Comparison of ENCODE assay signal across 28 cellular contexts in genomic region chr5:91031396-91031741, GRCh38.
"Had no signal": no experiment of that assay in that cellular context is flagged by ENCODE, and none has a peak within 500 bp of the region (broad histone marks: within the 10 kb centered on the region; RNA-seq: fewer than 3 reads in every experiment).

No MANE protein-coding gene starts in this region.

- H3K27me3 ChIP-seq: breast epithelium, sigmoid colon, suprapubic skin, tibial nerve had no signal

- H3K4me1 ChIP-seq: breast epithelium, tibial nerve had no signal

- ATAC-seq: activated CD8-positive, alpha-beta T cell treated with anti-CD3 and anti-CD28 coated beads for 36 hours; activated naive CD8-positive, alpha-beta T cell treated with anti-CD3 and anti-CD28 coated beads, Interleukin-2, amount 50 U/mL, for 24 hours; activated T-cell treated with anti-CD3 and anti-CD28 coated beads, Interleukin-2, amount 50 U/mL, for 4 hours; activated T-helper 17 cell treated with anti-CD3 and anti-CD28 coated beads, Interleukin-2, amount 50 U/mL, for 72 hours; left lobe of liver; lower lobe of right lung; natural killer cell treated with Interleukin-12 subunit alpha and Interleukin-12 subunit beta and Interleukin-15 and Interleukin-18, amount 100 ng/mL, for 72 hours; stimulated activated naive B cell treated with anti-CD40 and anti-IgM and Interleukin-4, amounts not matched to agents 10 μg/mL and 1 μg/mL and 100 μg/mL, for 72 hours; T-helper 17 cell had no signal

- H3K9me3 Mint-ChIP-seq: activated B cell treated with CpG ODN at 0.5 μM for 24 hours; activated CD8-positive, alpha-beta T cell treated with anti-CD3 and anti-CD28 coated beads for 36 hours; activated naive CD4-positive, alpha-beta T cell treated with anti-CD3 and anti-CD28 coated beads, Interleukin-2, amount 50 U/mL, for 24 hours; activated naive CD8-positive, alpha-beta T cell treated with anti-CD3 and anti-CD28 coated beads, Interleukin-2, amount 50 U/mL, for 24 hours; activated T-cell treated with anti-CD3 and anti-CD28 coated beads, Interleukin-2, amount 50 U/mL, for 4 hours; activated T-helper 17 cell treated with anti-CD3 and anti-CD28 coated beads, Interleukin-2, amount 50 U/mL, for 72 hours; natural killer cell treated with Interleukin-12 subunit alpha and Interleukin-12 subunit beta and Interleukin-15 and Interleukin-18, amount 100 ng/mL, for 72 hours; stimulated activated naive B cell treated with anti-CD40 and anti-IgM and Interleukin-4, amounts not matched to agents 10 μg/mL and 1 μg/mL and 100 μg/mL, for 72 hours had no signal

- H3K27ac Mint-ChIP-seq: activated B cell treated with CpG ODN at 0.5 μM for 24 hours; activated CD8-positive, alpha-beta T cell treated with anti-CD3 and anti-CD28 coated beads for 36 hours; activated naive CD4-positive, alpha-beta T cell treated with anti-CD3 and anti-CD28 coated beads, Interleukin-2, amount 50 U/mL, for 24 hours; activated naive CD8-positive, alpha-beta T cell treated with anti-CD3 and anti-CD28 coated beads, Interleukin-2, amount 50 U/mL, for 24 hours; activated T-helper 17 cell treated with anti-CD3 and anti-CD28 coated beads, Interleukin-2, amount 50 U/mL, for 72 hours; natural killer cell treated with Interleukin-12 subunit alpha and Interleukin-12 subunit beta and Interleukin-15 and Interleukin-18, amount 100 ng/mL, for 72 hours; stimulated activated naive B cell treated with anti-CD40 and anti-IgM and Interleukin-4, amounts not matched to agents 10 μg/mL and 1 μg/mL and 100 μg/mL, for 72 hours; T-helper 17 cell had no signal

- H3K4me3 ChIP-seq: breast epithelium, lower lobe of right lung, sigmoid colon, suprapubic skin, tibial nerve had no signal

- H3K27ac ChIP-seq: breast epithelium, lower lobe of right lung, sigmoid colon, suprapubic skin, tibial nerve had no signal

- FAIRE-seq: colon, endometrium, small intestine had no signal

- H3K4me1 Mint-ChIP-seq: activated B cell treated with CpG ODN at 0.5 μM for 24 hours; activated naive CD4-positive, alpha-beta T cell treated with anti-CD3 and anti-CD28 coated beads, Interleukin-2, amount 50 U/mL, for 24 hours; activated naive CD8-positive, alpha-beta T cell treated with anti-CD3 and anti-CD28 coated beads, Interleukin-2, amount 50 U/mL, for 24 hours; activated T-helper 17 cell treated with anti-CD3 and anti-CD28 coated beads, Interleukin-2, amount 50 U/mL, for 72 hours; stimulated activated naive B cell treated with anti-CD40 and anti-IgM and Interleukin-4, amounts not matched to agents 10 μg/mL and 1 μg/mL and 100 μg/mL, for 72 hours had no signal

- H3K36me3 Mint-ChIP-seq: activated naive CD4-positive, alpha-beta T cell treated with anti-CD3 and anti-CD28 coated beads, Interleukin-2, amount 50 U/mL, for 24 hours; natural killer cell treated with Interleukin-12 subunit alpha and Interleukin-12 subunit beta and Interleukin-15 and Interleukin-18, amount 100 ng/mL, for 72 hours; stimulated activated naive B cell treated with anti-CD40 and anti-IgM and Interleukin-4, amounts not matched to agents 10 μg/mL and 1 μg/mL and 100 μg/mL, for 72 hours had no signal

- DNase-seq: activated B cell treated with CpG ODN at 0.5 μM for 24 hours; activated CD4-positive, alpha-beta T cell treated with anti-CD3 and anti-CD28 coated beads, Interleukin-2, amount 50 U/mL, for 1 hour; activated CD8-positive, alpha-beta T cell treated with anti-CD3 and anti-CD28 coated beads for 36 hours; activated naive CD8-positive, alpha-beta T cell treated with anti-CD3 and anti-CD28 coated beads, Interleukin-2, amount 50 U/mL, for 24 hours; activated T-cell treated with anti-CD3 and anti-CD28 coated beads, Interleukin-2, amount 50 U/mL, for 4 hours; amygdala; dermis blood vessel endothelial cell; effector CD4-positive, alpha-beta T cell; head of caudate nucleus; lower lobe of right lung; mesenchymal stem cell; sigmoid colon; small intestine; stimulated activated CD4-positive, alpha-beta T cell treated with anti-CD3 and anti-CD28 coated beads, Interleukin-1b, Interleukin-23, amount 100 ng/mL, for 48 hours; stimulated activated CD4-positive, alpha-beta T cell treated with anti-CD3 and anti-CD28 coated beads, Interleukin-4, amount 100 ng/mL, for 4 hours; stimulated activated CD8-positive, alpha-beta memory T cell treated with anti-CD3 and anti-CD28 coated beads, Interleukin-4, amount 100 ng/mL, for 48 hours; stimulated activated naive B cell treated with anti-CD40 and anti-IgM and Interleukin-4, amounts not matched to agents 10 μg/mL and 1 μg/mL and 100 μg/mL, for 72 hours; T-helper 17 cell; T1000 had no signal

- H3K4me3 Mint-ChIP-seq: activated B cell treated with CpG ODN at 0.5 μM for 24 hours; activated CD8-positive, alpha-beta T cell treated with anti-CD3 and anti-CD28 coated beads for 36 hours; activated naive CD4-positive, alpha-beta T cell treated with anti-CD3 and anti-CD28 coated beads, Interleukin-2, amount 50 U/mL, for 24 hours; activated naive CD8-positive, alpha-beta T cell treated with anti-CD3 and anti-CD28 coated beads, Interleukin-2, amount 50 U/mL, for 24 hours; activated T-cell treated with anti-CD3 and anti-CD28 coated beads, Interleukin-2, amount 50 U/mL, for 4 hours; activated T-helper 17 cell treated with anti-CD3 and anti-CD28 coated beads, Interleukin-2, amount 50 U/mL, for 72 hours; natural killer cell treated with Interleukin-12 subunit alpha and Interleukin-12 subunit beta and Interleukin-15 and Interleukin-18, amount 100 ng/mL, for 72 hours; stimulated activated naive B cell treated with anti-CD40 and anti-IgM and Interleukin-4, amounts not matched to agents 10 μg/mL and 1 μg/mL and 100 μg/mL, for 72 hours; T-helper 17 cell had no signal

- H3K36me3 ChIP-seq: breast epithelium, lower lobe of right lung, sigmoid colon, suprapubic skin, tibial nerve had no signal

- H3K9me3 ChIP-seq: breast epithelium, lower lobe of right lung, sigmoid colon, suprapubic skin, tibial nerve had no signal
